12 cellular contexts compared by ENCODE assay signal in the genomic region with DNA sequence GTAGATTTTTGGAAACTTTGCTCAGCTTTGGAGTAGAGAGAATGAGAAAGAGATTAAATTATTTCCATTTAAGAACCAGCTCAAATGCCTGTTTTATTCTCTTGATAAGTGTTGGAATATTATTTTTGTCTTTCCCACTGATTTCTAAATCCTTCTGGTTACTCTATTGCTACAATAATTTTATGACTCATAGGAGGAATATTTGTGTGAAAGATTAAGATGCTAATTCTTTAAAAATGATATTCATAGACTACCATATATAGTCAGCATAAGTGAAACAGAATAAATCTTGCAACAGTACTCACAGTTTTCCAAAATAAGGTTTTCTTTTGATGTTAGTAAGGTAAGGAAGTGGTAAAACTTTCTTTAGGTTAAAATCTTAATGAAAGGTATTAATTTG.
DNase-seq lines count a peak whose midpoint lies in the region; ATAC-seq and TF ChIP-seq lines count a peak whose summit lies in the region.
"Had no signal": no experiment of that assay in that cellular context is flagged by ENCODE, and none has a peak within 500 bp of the region (broad histone marks: within the 10 kb centered on the region; RNA-seq: fewer than 3 reads in every experiment).

No MANE protein-coding gene starts in this region.

- H3K27me3 ChIP-seq in ACC112 (ENCODE audit: insufficient read depth, low read length): no peaks in the 10 kb centered on the region

- DNase-seq in RWPE1 (ENCODE audit: low spot score) (peak; percentile 52), fibroblast of mammary gland (ENCODE audit: low read depth) (peak; percentile 74), non-pigmented ciliary epithelial cell (ENCODE audit: low read depth) (peak; percentile 63), COLO668 (lab: John Stamatoyannopoulos, UW; ENCODE audit: unreplicated experiment) (no peak), NCI-H1436 treated with DMSO at 0.1 percent for 48 hours (lab: John Stamatoyannopoulos, UW) (no peak)
- no peak for DNase-seq in activated CD8-positive, alpha-beta memory T cell treated with anti-CD3 and anti-CD28 coated beads, Interleukin-2, amount 10 ng/mL, durations not matched to agents 7 days and 5 days
- no peak for DNase-seq in stimulated activated CD4-positive, alpha-beta T cell treated with anti-CD3 and anti-CD28 coated beads, Interleukin-2, amount 100 ng/mL, for 24 hours
- DNase-seq: AML-193, GDM1, NCI-H1694 treated with DMSO at 0.1 percent for 48 hours had no signal

- POLR2A ChIA-PET in RWPE1 (lab: Yijun Ruan, JAX; ENCODE audit: low non-redundant PET): interaction anchor here (0.6 kb wide), 1 partner anchor 42 kb away, joined by 3 read pairs; no protein-coding TSS in a partner anchor

- peaks cover 5% of the 10 kb centered on the region; the same call in 1 of the 2 replicates for H3K36me3 ChIP-seq in ACC112 (ENCODE audit: insufficient read depth, low read length)

- peaks cover 65% of the 10 kb centered on the region for H3K79me2 ChIP-seq in ACC112 (ENCODE audit: control insufficient read depth, insufficient read depth, low read length, unreplicated experiment)

- H3K4me3 Mint-ChIP-seq in activated CD8-positive, alpha-beta memory T cell treated with anti-CD3 and anti-CD28 coated beads, Interleukin-2, amount 10 ng/mL, durations not matched to agents 7 days and 5 days: no peak overlapping the region

- H3K9me3 Mint-ChIP-seq in activated CD8-positive, alpha-beta memory T cell treated with anti-CD3 and anti-CD28 coated beads, Interleukin-2, amount 10 ng/mL, durations not matched to agents 7 days and 5 days (ENCODE audit: low read depth): no peaks in the 10 kb centered on the region

- CTCF ChIA-PET in RWPE1 (lab: Yijun Ruan, JAX): interaction anchor here (0.6 to 0.7 kb wide), 3 partner anchors 31 to 506 kb away, joined by 3 to 4 read pairs (median 3); no protein-coding TSS in a partner anchor
- CTCF ChIA-PET in activated CD8-positive, alpha-beta memory T cell treated with anti-CD3 and anti-CD28 coated beads, Interleukin-2, amount 10 ng/mL, durations not matched to agents 7 days and 5 days (lab: Charles Lee): no interaction called here

- H2AFZ ChIP-seq in ACC112 (ENCODE audit: low read length, unreplicated experiment): no peak overlapping the region

- H3K4me1 Mint-ChIP-seq in activated CD8-positive, alpha-beta memory T cell treated with anti-CD3 and anti-CD28 coated beads, Interleukin-2, amount 10 ng/mL, durations not matched to agents 7 days and 5 days: no peaks in the 10 kb centered on the region

- no peaks in the 10 kb centered on the region for H3K36me3 Mint-ChIP-seq in activated CD8-positive, alpha-beta memory T cell treated with anti-CD3 and anti-CD28 coated beads, Interleukin-2, amount 10 ng/mL, durations not matched to agents 7 days and 5 days

- no peak overlapping the region for H3K27ac Mint-ChIP-seq in activated CD8-positive, alpha-beta memory T cell treated with anti-CD3 and anti-CD28 coated beads, Interleukin-2, amount 10 ng/mL, durations not matched to agents 7 days and 5 days

- ATAC-seq in activated CD8-positive, alpha-beta memory T cell treated with anti-CD3 and anti-CD28 coated beads, Interleukin-2, amount 10 ng/mL, durations not matched to agents 7 days and 5 days: no peak

- peaks cover 13% of the 10 kb centered on the region for H3K27me3 Mint-ChIP-seq in activated CD8-positive, alpha-beta memory T cell treated with anti-CD3 and anti-CD28 coated beads, Interleukin-2, amount 10 ng/mL, durations not matched to agents 7 days and 5 days

- peak overlapping the region; percentile 67 for H3K4me3 ChIP-seq in ACC112 (ENCODE audit: low read depth, low read length)
- H3K4me3 ChIP-seq in fibroblast of mammary gland (ENCODE audit: control insufficient read depth, low read depth, low read length): no peak overlapping the region
- H3K4me3 ChIP-seq: skin epidermis had no signal

- peaks cover 51% of the 10 kb centered on the region for H3K4me1 ChIP-seq in ACC112 (ENCODE audit: control insufficient read depth, insufficient read depth, low read length, unreplicated experiment)

- no peak for TF ChIP-seq CTCF in RWPE1 (conservative IDR thresholded peaks at IDR 0.05; ENCODE audit: low read depth)
- no peak for TF ChIP-seq CTCF in fibroblast of mammary gland (conservative IDR thresholded peaks at IDR 0.05; ENCODE audit: control insufficient read depth, insufficient read depth, low read depth, low read length)

- H3K27ac ChIP-seq in ACC112 (ENCODE audit: low read depth, low read length) (peak overlapping the region; percentile 100), RWPE1 (peak overlapping the region; percentile 80)

Comparison
In these comparisons a context has a peak if more than half of its experiments do, and no peak if none do; other contexts are left out.
1. DNase-seq: peak in RWPE1 (single experiment), fibroblast of mammary gland (single experiment) and non-pigmented ciliary epithelial cell (single experiment); none in COLO668 (single experiment), activated CD8-positive, alpha-beta memory T cell treated with anti-CD3 and anti-CD28 coated beads, Interleukin-2, amount 10 ng/mL, durations not matched to agents 7 days and 5 days (single experiment), NCI-H1436 treated with DMSO at 0.1 percent for 48 hours (single experiment) and stimulated activated CD4-positive, alpha-beta T cell treated with anti-CD3 and anti-CD28 coated beads, Interleukin-2, amount 100 ng/mL, for 24 hours (0 of 2).